In the genomic region with DNA sequence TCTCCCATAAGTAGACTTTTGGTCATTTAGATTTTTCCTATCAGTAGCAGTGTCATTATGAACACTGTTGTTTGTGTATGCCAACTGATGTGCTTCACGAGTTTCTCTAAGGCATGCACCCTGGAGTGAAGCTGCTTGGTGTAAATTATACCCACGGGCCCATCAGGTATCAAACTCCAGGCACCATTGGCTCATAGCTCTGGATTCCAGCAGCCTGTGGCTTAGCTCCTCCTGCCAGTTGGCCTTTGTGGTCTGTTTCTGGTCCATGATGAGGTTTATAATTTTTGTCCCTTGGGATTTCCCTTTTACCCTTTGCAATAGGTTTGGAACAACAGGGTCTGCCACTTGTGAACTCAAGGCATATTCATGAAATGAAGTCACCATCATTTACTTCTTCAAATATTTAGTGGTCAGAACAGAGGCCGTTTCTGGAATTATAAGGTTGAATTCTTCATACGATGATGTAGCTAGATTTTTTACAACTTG, we compare ENCODE assay signal across 11 cellular contexts.
A peak's percentile ranks its signal among the peaks of the same experiment; 100 is the strongest.
DNase-seq lines count a peak whose midpoint lies in the region; ATAC-seq, FAIRE-seq and TF ChIP-seq lines count a peak whose summit lies in the region.
"Had no signal": no experiment of that assay in that cellular context is flagged by ENCODE, and none has a peak within 500 bp of the region (broad histone marks: within the 10 kb centered on the region; RNA-seq: fewer than 3 reads in every experiment).

No MANE protein-coding gene starts in this region.

- H3K4me2 ChIP-seq in A549 (no peak overlapping the region), SK-N-SH (peak overlapping the region; percentile 23; the same call in 1 of the 2 replicates)

- no peak for DNase-seq in A549 (ENCODE audit: low read depth in 1 of 2, low spot score in 1 of 2)
- DNase-seq in SK-N-SH: no peak
- DNase-seq in fibroblast of villous mesenchyme (ENCODE audit: low read depth): peak; percentile 71
- DNase-seq in effector memory CD4-positive, alpha-beta T cell: no peak
- no peak for DNase-seq in stimulated activated CD4-positive, alpha-beta T cell treated with anti-CD3 and anti-CD28 coated beads, Interleukin-12 subunit alpha, Interleukin-12 subunit beta, amount 100 ng/mL, for 4 hours
- no peak for DNase-seq in mesenteric fat pad (ENCODE audit: low spot score)
- DNase-seq: C1 segment of cervical spinal cord had no signal

- TF ChIP-seq EP300 in A549 (IDR thresholded peaks at IDR 0.05) (no peak), SK-N-SH (IDR thresholded peaks at IDR 0.05; ENCODE audit: borderline replicate concordance in 1 of 2, low read depth in 1 of 2, low read length in 1 of 2) (peak in 1 of 2 experiments; percentile 53; a peak in 1 of 4 replicates)

- H4K20me1 ChIP-seq in SK-N-SH (ENCODE audit: insufficient read depth): no peaks in the 10 kb centered on the region

- H3K9me3 ChIP-seq in A549 (no peaks in the 10 kb centered on the region), HEK293 (ENCODE audit: control insufficient read depth, insufficient read depth, low read depth, low read length) (no peaks in the 10 kb centered on the region), SK-N-SH (no peaks in the 10 kb centered on the region)
- H3K9me3 ChIP-seq in effector memory CD4-positive, alpha-beta T cell (ENCODE audit: control insufficient read depth, low read length): no peaks in the 10 kb centered on the region

- H3K9ac ChIP-seq in SK-N-SH: no peak overlapping the region

- POLR2A ChIA-PET in A549 (lab: Yijun Ruan, JAX) (interaction anchor here (0.7 to 1.0 kb wide), 2 partner anchors 12 to 167 kb away, joined by 3 to 4 read pairs; no protein-coding TSS in a partner anchor), HEK293 (lab: Yijun Ruan, JAX) (interaction anchor here (0.6 to 2.8 kb wide), 18 partner anchors 31 to 1468 kb away, joined by 3 to 45 read pairs (median 4); a partner anchor contains a TSS), SK-N-SH (lab: Yijun Ruan, JAX) (interaction anchor here (0.6 kb wide), 1 partner anchor 821 kb away, joined by 3 read pairs; no protein-coding TSS in a partner anchor)

- H3K27ac ChIP-seq in A549: peak overlapping the region; percentile 14 to 25; a peak in 2 of 6 replicates
- no peak overlapping the region; the same call in 1 of the 2 replicates for H3K27ac ChIP-seq in HEK293 (ENCODE audit: extremely low read depth, low read depth, low read length)
- H3K27ac ChIP-seq in SK-N-SH (ENCODE audit: low read depth in 2 of 2, low read length in 1 of 2): peak overlapping the region in 1 of 2 experiments; percentile 61; a peak in 3 of 4 replicates
- no peak overlapping the region for H3K27ac ChIP-seq in effector memory CD4-positive, alpha-beta T cell (ENCODE audit: insufficient read depth, low read length, poor library complexity, severe bottlenecking)
- H3K27ac ChIP-seq: SK-N-MC had no signal

- H3K79me2 ChIP-seq in SK-N-SH (ENCODE audit: insufficient read depth): no peaks in the 10 kb centered on the region

- H3K9me2 ChIP-seq in SK-N-SH: no peaks in the 10 kb centered on the region

- no peak for TF ChIP-seq RAD21 in A549 (conservative IDR thresholded peaks at IDR 0.05 in 1 of 2, IDR thresholded peaks at IDR 0.05 in 1 of 2)
- TF ChIP-seq RAD21 in SK-N-SH (IDR thresholded peaks at IDR 0.05; ENCODE audit: low read length): no peak

- H3K4me1 ChIP-seq in A549 (peaks cover 51% of the 10 kb centered on the region), HEK293 (ENCODE audit: control insufficient read depth, insufficient read depth, low read length) (peaks cover 36% of the 10 kb centered on the region), SK-N-SH (ENCODE audit: control insufficient read depth in 1 of 2, insufficient read depth in 2 of 2, low read depth in 1 of 2, low read length in 1 of 2) (peaks cover 23 to 42% of the 10 kb centered on the region in 2 experiments; a peak in 3 of 4 replicates)
- no peaks in the 10 kb centered on the region for H3K4me1 ChIP-seq in effector memory CD4-positive, alpha-beta T cell (ENCODE audit: control insufficient read depth, insufficient read depth, low read length, poor library complexity, severe bottlenecking)

- no peaks in the 10 kb centered on the region for H3K27me3 ChIP-seq in SK-N-SH (ENCODE audit: insufficient read depth)
- no peaks in the 10 kb centered on the region for H3K27me3 ChIP-seq in effector memory CD4-positive, alpha-beta T cell (replicated peaks; ENCODE audit: control insufficient read depth, insufficient read depth, low read length, poor library complexity, severe bottlenecking)

- H2AFZ ChIP-seq in SK-N-SH (ENCODE audit: low read depth): no peak overlapping the region

- ATAC-seq in A549 (no peak), HG02970 (IDR thresholded peaks at IDR 0.05; ENCODE audit: low FRiP score, unreplicated experiment) (no peak)
- ATAC-seq: HepG2 had no signal

- H3F3A ChIP-seq in SK-N-SH (replicated peaks; ENCODE audit: insufficient read depth): peaks cover 29% of the 10 kb centered on the region

- no peak overlapping the region for H3K4me3 ChIP-seq in A549
- H3K4me3 ChIP-seq in HEK293 (ENCODE audit: low read depth, low read length): no peak overlapping the region
- no peak overlapping the region for H3K4me3 ChIP-seq in SK-N-SH (ENCODE audit: low read depth in 2 of 2, low read length in 1 of 2)
- no peak overlapping the region for H3K4me3 ChIP-seq in fibroblast of villous mesenchyme (ENCODE audit: low read depth, low read length)
- no peak overlapping the region for H3K4me3 ChIP-seq in effector memory CD4-positive, alpha-beta T cell (ENCODE audit: insufficient read depth, low read depth, low read length, poor library complexity, severe bottlenecking)
- H3K4me3 ChIP-seq: SK-N-MC had no signal

- H3K36me3 ChIP-seq in HEK293 (ENCODE audit: control insufficient read depth in 2 of 2, insufficient read depth in 1 of 2, low read length in 2 of 2) (no peaks in the 10 kb centered on the region), SK-N-SH (replicated peaks in 1 of 2; ENCODE audit: control insufficient read depth in 1 of 2, insufficient read depth in 2 of 2, low read length in 1 of 2) (no peaks in the 10 kb centered on the region)
- no peaks in the 10 kb centered on the region for H3K36me3 ChIP-seq in effector memory CD4-positive, alpha-beta T cell (ENCODE audit: control insufficient read depth, insufficient read depth, low read length)

- TF ChIP-seq CTCF in A549 (IDR thresholded peaks at IDR 0.05) (no peak), HEK293 (tag by site-specific recombination; IDR thresholded peaks at IDR 0.05) (no peak), SK-N-SH (IDR thresholded peaks at IDR 0.05) (no peak), fibroblast of villous mesenchyme (IDR thresholded peaks at IDR 0.05; ENCODE audit: insufficient read depth, low read depth, low read length) (no peak)

- no peak for FAIRE-seq in A549 (lab: Jason Lieb, UNC)
- FAIRE-seq: HepG2 had no signal

- CTCF ChIA-PET in A549 (lab: Yijun Ruan, JAX) (interaction anchor here (0.6 kb wide), 1 partner anchor 26 kb away, joined by 3 read pairs; no protein-coding TSS in a partner anchor), HEK293 (lab: Yijun Ruan, JAX) (interaction anchor here (0.6 to 1.2 kb wide), 6 partner anchors 22 to 353 kb away, joined by 3 to 5 read pairs (median 4); a partner anchor contains a TSS), SK-N-SH (lab: Yijun Ruan, JAX) (interaction anchor here (1.2 kb wide), 1 partner anchor 14 kb away, joined by 3 read pairs; no protein-coding TSS in a partner anchor)

- TF ChIP-seq POLR2A in A549 (IDR thresholded peaks at IDR 0.05; ENCODE audit: low read length): no peak

- WGBS in A549 (ENCODE audit: missing lambda C conversion rate): 45% methylated on average over 4 of the region's 4 CpGs
- 44% methylated on average over 4 of the region's 4 CpGs for WGBS in SK-N-SH (ENCODE audit: low lambda C conversion rate)

TF ChIP-seq in A549, 52 proteins besides CTCF, POLR2A, EP300 and RAD21 (continues in another document):
- TF ChIP-seq KDM1A (IDR thresholded peaks at IDR 0.05; ENCODE audit: low read depth): no peak
- TF ChIP-seq NFE2L2 (conservative IDR thresholded peaks at IDR 0.05; ENCODE audit: low read length): no peak
- TF ChIP-seq TFCP2L1 (CRISPR knock-in tag; IDR thresholded peaks at IDR 0.05): no peak
- TF ChIP-seq RNF2 (IDR thresholded peaks at IDR 0.05; ENCODE audit: borderline replicate concordance, low read depth): no peak
- no peak for TF ChIP-seq ZSCAN20 (CRISPR knock-in tag; IDR thresholded peaks at IDR 0.05)
- TF ChIP-seq JUNB (IDR thresholded peaks at IDR 0.05): no peak

TF ChIP-seq in SK-N-SH, 30 proteins besides CTCF, POLR2A, EP300 and RAD21 (continues in another document):
- peak; percentile 28; the same call in 1 of the 2 replicates for TF ChIP-seq TEAD4 (IDR thresholded peaks at IDR 0.05; ENCODE audit: borderline replicate concordance, insufficient read depth)
- TF ChIP-seq, protein P1, sequence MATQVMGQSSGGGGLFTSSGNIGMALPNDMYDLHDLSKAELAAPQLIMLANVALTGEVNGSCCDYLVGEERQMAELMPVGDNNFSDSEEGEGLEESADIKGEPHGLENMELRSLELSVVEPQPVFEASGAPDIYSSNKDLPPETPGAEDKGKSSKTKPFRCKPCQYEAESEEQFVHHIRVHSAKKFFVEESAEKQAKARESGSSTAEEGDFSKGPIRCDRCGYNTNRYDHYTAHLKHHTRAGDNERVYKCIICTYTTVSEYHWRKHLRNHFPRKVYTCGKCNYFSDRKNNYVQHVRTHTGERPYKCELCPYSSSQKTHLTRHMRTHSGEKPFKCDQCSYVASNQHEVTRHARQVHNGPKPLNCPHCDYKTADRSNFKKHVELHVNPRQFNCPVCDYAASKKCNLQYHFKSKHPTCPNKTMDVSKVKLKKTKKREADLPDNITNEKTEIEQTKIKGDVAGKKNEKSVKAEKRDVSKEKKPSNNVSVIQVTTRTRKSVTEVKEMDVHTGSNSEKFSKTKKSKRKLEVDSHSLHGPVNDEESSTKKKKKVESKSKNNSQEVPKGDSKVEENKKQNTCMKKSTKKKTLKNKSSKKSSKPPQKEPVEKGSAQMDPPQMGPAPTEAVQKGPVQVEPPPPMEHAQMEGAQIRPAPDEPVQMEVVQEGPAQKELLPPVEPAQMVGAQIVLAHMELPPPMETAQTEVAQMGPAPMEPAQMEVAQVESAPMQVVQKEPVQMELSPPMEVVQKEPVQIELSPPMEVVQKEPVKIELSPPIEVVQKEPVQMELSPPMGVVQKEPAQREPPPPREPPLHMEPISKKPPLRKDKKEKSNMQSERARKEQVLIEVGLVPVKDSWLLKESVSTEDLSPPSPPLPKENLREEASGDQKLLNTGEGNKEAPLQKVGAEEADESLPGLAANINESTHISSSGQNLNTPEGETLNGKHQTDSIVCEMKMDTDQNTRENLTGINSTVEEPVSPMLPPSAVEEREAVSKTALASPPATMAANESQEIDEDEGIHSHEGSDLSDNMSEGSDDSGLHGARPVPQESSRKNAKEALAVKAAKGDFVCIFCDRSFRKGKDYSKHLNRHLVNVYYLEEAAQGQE (IDR thresholded peaks at IDR 0.05; ENCODE audit: low read depth, low read length): no peak
- TF ChIP-seq, protein P2, sequence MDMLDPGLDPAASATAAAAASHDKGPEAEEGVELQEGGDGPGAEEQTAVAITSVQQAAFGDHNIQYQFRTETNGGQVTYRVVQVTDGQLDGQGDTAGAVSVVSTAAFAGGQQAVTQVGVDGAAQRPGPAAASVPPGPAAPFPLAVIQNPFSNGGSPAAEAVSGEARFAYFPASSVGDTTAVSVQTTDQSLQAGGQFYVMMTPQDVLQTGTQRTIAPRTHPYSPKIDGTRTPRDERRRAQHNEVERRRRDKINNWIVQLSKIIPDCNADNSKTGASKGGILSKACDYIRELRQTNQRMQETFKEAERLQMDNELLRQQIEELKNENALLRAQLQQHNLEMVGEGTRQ (IDR thresholded peaks at IDR 0.05; ENCODE audit: borderline replicate concordance, low read depth, low read length): no peak

Comparison
In these comparisons a context has a peak if more than half of its experiments do, and no peak if none do; other contexts are left out.
1. H3K27ac ChIP-seq: peak in A549 (2 of 2); none in HEK293 (single experiment) and effector memory CD4-positive, alpha-beta T cell (single experiment).